Comparison of ENCODE assay signal across 8 cellular contexts in genomic region chr15:64161688-64162477, GRCh38. TPM values are rescaled to one million over a fixed set of nuclear protein-coding genes. Genes with fewer than 3 reads are reported as not detected.
A peak's percentile ranks its signal among the peaks of the same experiment; 100 is the strongest.
DNase-seq lines count a peak whose midpoint lies in the region; TF ChIP-seq lines count a peak whose summit lies in the region.

No MANE protein-coding gene starts in this region.

- 56% methylated on average over 12 of the region's 12 CpGs for WGBS in esophagus muscularis mucosa
- WGBS in trophoblast cell (ENCODE audit: extremely low coverage, insufficient coverage, insufficient read length): no CpG with 5 or more reads among the region's 12 CpGs

- no peak overlapping the region for H2BK12ac ChIP-seq in trophoblast cell (ENCODE audit: low read length)

- H4K91ac ChIP-seq in trophoblast cell (ENCODE audit: low read depth, low read length): no peak overlapping the region

- DNase-seq in GM06990 (ENCODE audit: extremely low read depth, insufficient read length) (no peak), RPMI8226 (peak; percentile 42), esophagus muscularis mucosa (ENCODE audit: extremely low spot score) (no peak), trophoblast cell (no peak), nucleus accumbens (lab: John Stamatoyannopoulos, UW) (no peak), NCI-H510A (lab: John Stamatoyannopoulos, UW) (no peak), kidney glomerular epithelial cell (lab: John Stamatoyannopoulos, UW) (no peak), Kasumi-1 (lab: John Stamatoyannopoulos, UW) (no peak)

- no peak for TF ChIP-seq CTCF in GM06990 (IDR thresholded peaks at IDR 0.05; ENCODE audit: insufficient read depth, low read length, poor library complexity, severe bottlenecking)
- no peak for TF ChIP-seq CTCF in esophagus muscularis mucosa (IDR thresholded peaks at IDR 0.05)

- no peak overlapping the region for H3K14ac ChIP-seq in trophoblast cell (ENCODE audit: low read length)

- H3K4me1 ChIP-seq in esophagus muscularis mucosa (peaks cover 46 to 62% (median 52%) of the 10 kb centered on the region in 4 donors), trophoblast cell (ENCODE audit: control insufficient read depth in 1 of 2, insufficient read depth in 2 of 2, low read length in 2 of 2) (peaks cover 5 to 6% of the 10 kb centered on the region in 2 experiments)

- peak overlapping the region; percentile 75 for H3K4ac ChIP-seq in trophoblast cell (ENCODE audit: low read depth, low read length)

- H3K9me3 ChIP-seq in esophagus muscularis mucosa (no peaks in the 10 kb centered on the region), trophoblast cell (ENCODE audit: insufficient read depth, low read depth, low read length) (no peaks in the 10 kb centered on the region)

- intact Hi-C loops in esophagus muscularis mucosa (cut with DNase I): loop anchor here (5.0 to 10.0 kb wide), 2 partner anchors 195 to 223 kb away; partner anchors contain the start of genes CSNK1G1, PCLAF and TRIP4

- no peak overlapping the region for H2BK120ac ChIP-seq in trophoblast cell (ENCODE audit: insufficient read depth, low read length, poor library complexity)

- H2AK5ac ChIP-seq in trophoblast cell (ENCODE audit: low read length): no peak overlapping the region

- H3K9ac ChIP-seq in trophoblast cell (ENCODE audit: low read length): peak overlapping the region; percentile 18

- H3K79me1 ChIP-seq in trophoblast cell (ENCODE audit: low read length): peaks cover 5% of the 10 kb centered on the region

- H3K36me3 ChIP-seq in GM06990 (ENCODE audit: control insufficient read depth, insufficient read depth, low read length) (peaks cover 32% of the 10 kb centered on the region), esophagus muscularis mucosa (peaks cover 41 to 49% (median 48%) of the 10 kb centered on the region in 4 donors), trophoblast cell (ENCODE audit: control insufficient read depth in 1 of 2, insufficient read depth in 2 of 2, low read length in 2 of 2) (peaks cover 39 to 41% of the 10 kb centered on the region in 2 experiments)

- no peak overlapping the region for H2AFZ ChIP-seq in trophoblast cell (ENCODE audit: insufficient read depth, low read length, poor library complexity)

- H3K79me2 ChIP-seq in trophoblast cell (ENCODE audit: control insufficient read depth, insufficient read depth, low read length, poor library complexity): peaks cover 6% of the 10 kb centered on the region

- H4K12ac ChIP-seq in trophoblast cell (ENCODE audit: low read depth, low read length): no peak overlapping the region

- TF ChIP-seq POLR2A in esophagus muscularis mucosa (IDR thresholded peaks at IDR 0.05; ENCODE audit: low read depth): no peak

- H3K27me3 ChIP-seq in GM06990 (replicated peaks; ENCODE audit: control insufficient read depth, insufficient read depth, low read length) (no peaks in the 10 kb centered on the region), esophagus muscularis mucosa (no peaks in the 10 kb centered on the region), trophoblast cell (ENCODE audit: insufficient read depth, low read length) (no peaks in the 10 kb centered on the region)

- H4K8ac ChIP-seq in trophoblast cell (ENCODE audit: low read depth, low read length): peak overlapping the region; percentile 17

- H3K18ac ChIP-seq in trophoblast cell (ENCODE audit: low read length): no peak overlapping the region

- peak overlapping the region; percentile 75 for H3K4me2 ChIP-seq in trophoblast cell (ENCODE audit: low read length)

- H3K27ac ChIP-seq in esophagus muscularis mucosa (replicated peaks in 1 of 4): peak overlapping the region; percentile 80 to 90 (median 86)
- H3K27ac ChIP-seq in trophoblast cell (ENCODE audit: low read depth, low read length): peak overlapping the region; percentile 63

- H3K4me3 ChIP-seq in GM06990 (replicated peaks; ENCODE audit: low read depth, low read length): peak overlapping the region; percentile 97
- H3K4me3 ChIP-seq in esophagus muscularis mucosa: peak overlapping the region; percentile 75 to 84 (median 82)
- H3K4me3 ChIP-seq in trophoblast cell (ENCODE audit: low read depth, low read length): peak overlapping the region; percentile 11

- no peak for TF ChIP-seq EP300 in esophagus muscularis mucosa (IDR thresholded peaks at IDR 0.05)

- H2BK5ac ChIP-seq in trophoblast cell (ENCODE audit: low read depth, low read length, poor library complexity): no peak overlapping the region

- H3K23ac ChIP-seq in trophoblast cell (ENCODE audit: low read length): peak overlapping the region; percentile 0

RNA-seq across cellular contexts. Expression of gene PPIB, which starts 0.9 kb away (rescaled TPM):
- total RNA-seq in esophagus muscularis mucosa: 100 to 1,000 TPM; 110 to 227 (median 214) TPM
- polyA plus RNA-seq in trophoblast cell (2013): 1,020 and 1,025 TPM in 2 replicates

RNA-seq across cellular contexts. Expression of gene SNX22, which starts 10.4 kb away (rescaled TPM):
- under 1 TPM in 3 of 4 donors, not detected in 1; 0.19 to 0.42 (median 0.33) TPM for total RNA-seq in esophagus muscularis mucosa
- 0.26 and 0.46 TPM in 2 replicates for polyA plus RNA-seq in trophoblast cell (2013)

Comparison
In these comparisons a context has a peak if more than half of its experiments do, and no peak if none do; other contexts are left out.
1. H3K4me3 ChIP-seq: peak in every context shown above with its lines; median percentile 97 in GM06990; 82 in esophagus muscularis mucosa; 11 in trophoblast cell.